In the genomic region with DNA sequence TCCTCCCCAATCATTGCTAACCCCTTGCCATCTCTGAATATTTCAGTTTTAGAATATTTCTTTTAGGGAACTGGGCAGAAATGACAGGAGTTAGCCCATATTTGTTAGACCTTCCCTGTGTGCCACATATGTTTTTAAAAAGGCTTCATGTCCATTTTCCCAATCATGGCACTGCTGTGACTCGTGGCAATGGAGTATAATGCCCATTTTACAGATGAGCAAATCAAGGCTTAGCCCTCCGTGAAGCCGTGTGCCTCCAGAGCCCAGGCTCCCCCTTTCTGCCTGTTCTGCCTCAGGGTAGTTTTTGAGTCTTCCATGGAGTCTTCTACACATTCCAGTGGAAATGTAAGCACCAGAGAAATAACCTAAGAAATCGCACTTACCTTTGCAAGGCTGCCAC, we compare ENCODE assay signal across 22 cellular contexts.
DNase-seq lines count a peak whose midpoint lies in the region; ATAC-seq, FAIRE-seq and TF ChIP-seq lines count a peak whose summit lies in the region.
"Had no signal": no experiment of that assay in that cellular context is flagged by ENCODE, and none has a peak within 500 bp of the region (broad histone marks: within the 10 kb centered on the region; RNA-seq: fewer than 3 reads in every experiment).

No MANE protein-coding gene starts in this region.

- H3K36me3 ChIP-seq in heart left ventricle (no peaks in the 10 kb centered on the region), HepG2 (replicated peaks in 1 of 2; ENCODE audit: control insufficient read depth in 1 of 2, insufficient read depth in 2 of 2, low read length in 2 of 2) (no peaks in the 10 kb centered on the region), right lobe of liver (no peaks in the 10 kb centered on the region)
- H3K36me3 ChIP-seq: BE2C, BLaER1 had no signal

- H3K27ac ChIP-seq in heart left ventricle (no peak overlapping the region), HepG2 (ENCODE audit: extremely low read length, insufficient read depth, low read length) (no peak overlapping the region), right lobe of liver (no peak overlapping the region), caudate nucleus (ENCODE audit: low read depth, low read length) (no peak overlapping the region)
- H3K27ac ChIP-seq: 22Rv1, A549, BLaER1 had no signal

- H3K4me3 ChIP-seq in heart left ventricle (no peak overlapping the region), HepG2 (replicated peaks in 1 of 3; ENCODE audit: insufficient read depth in 1 of 3, low read depth in 2 of 3, low read length in 3 of 3) (no peak overlapping the region), right lobe of liver (no peak overlapping the region)
- H3K4me3 ChIP-seq: A549, BLaER1 had no signal

- H3K4me1 ChIP-seq in heart left ventricle (no peaks in the 10 kb centered on the region), HepG2 (ENCODE audit: insufficient read depth, low read length) (peaks cover 14% of the 10 kb centered on the region; the same call in 1 of the 2 replicates), right lobe of liver (no peaks in the 10 kb centered on the region)
- H3K4me1 ChIP-seq: A549, BE2C, BLaER1, Caco-2 had no signal

- no peaks in the 10 kb centered on the region for H3K9me3 Mint-ChIP-seq in osteocyte (ENCODE audit: unreplicated experiment)
- H3K9me3 Mint-ChIP-seq: CD4-positive, alpha-beta T cell; CD8-positive, alpha-beta T cell had no signal

- peak; percentile 9 for DNase-seq in cardiac septum (ENCODE audit: low spot score)
- DNase-seq in heart left ventricle, result no peak
- DNase-seq in HepG2 (ENCODE audit: low spot score), result no peak
- no peak for DNase-seq in right lobe of liver
- peak; percentile 48 for DNase-seq in osteocyte (ENCODE audit: extremely low spot score, unreplicated experiment)
- DNase-seq in AG20443 (ENCODE audit: low spot score), result no peak
- no peak for DNase-seq in caudate nucleus (lab: John Stamatoyannopoulos, UW)
- DNase-seq: BE2C; C1 segment of cervical spinal cord; Caco-2; Calu3; CD4-positive, alpha-beta T cell; CD8-positive, alpha-beta T cell; DMS79 treated with DMSO at 0.1 percent for 48 hours; GF-D8 had no signal

- H3K4me1 Mint-ChIP-seq in osteocyte (ENCODE audit: unreplicated experiment), result peaks cover 3% of the 10 kb centered on the region

- 91 to 94% (median 92%) methylated on average over 4 of the region's 4 CpGs for WGBS in heart left ventricle, 4 donors
- WGBS in HepG2 (ENCODE audit: low lambda C conversion rate), result 6% methylated on average over 3 of the region's 4 CpGs
- 77% methylated on average over 4 of the region's 4 CpGs for WGBS in right lobe of liver (ENCODE audit: insufficient coverage, low coverage, low lambda C conversion rate, missing lambda C conversion rate)

- TF ChIP-seq CTCF in heart left ventricle (IDR thresholded peaks at IDR 0.05) (no peak), HepG2 (CRISPR knock-in tag; IDR thresholded peaks at IDR 0.05) (no peak), right lobe of liver (IDR thresholded peaks at IDR 0.05) (no peak), osteocyte (IDR thresholded peaks at IDR 0.05) (no peak)

- H3K27me3 ChIP-seq in heart left ventricle (no peaks in the 10 kb centered on the region), HepG2 (ENCODE audit: control insufficient read depth in 1 of 2, insufficient read depth in 2 of 2, low read length in 2 of 2) (peaks cover 0 to 40% of the 10 kb centered on the region in 2 experiments; a peak in 4 of 5 replicates), right lobe of liver (no peaks in the 10 kb centered on the region)
- H3K27me3 ChIP-seq: BE2C, BLaER1 had no signal

- intact Hi-C loops in cardiac septum (cut with DNase I), result no loop called here
- intact Hi-C loops in heart left ventricle (cut with DNase I), result no loop called here
- intact Hi-C loops in HepG2 (cut with micrococcal nuclease; ENCODE audit: unreplicated experiment), result no loop called here
- intact Hi-C loops in right lobe of liver (cut with DNase I), result no loop called here

- ATAC-seq in heart left ventricle (no peak), HepG2 (no peak), right lobe of liver (no peak)
- ATAC-seq: A549; CD8-positive, alpha-beta T cell had no signal

- no peaks in the 10 kb centered on the region for H3K36me3 Mint-ChIP-seq in osteocyte (ENCODE audit: unreplicated experiment)
- H3K36me3 Mint-ChIP-seq: CD8-positive, alpha-beta T cell had no signal

- no peak for TF ChIP-seq RAD21 in HepG2 (CRISPR knock-in tag; IDR thresholded peaks at IDR 0.05)

- H3K79me2 ChIP-seq in HepG2 (ENCODE audit: insufficient read depth, low read length), result no peaks in the 10 kb centered on the region

- TF ChIP-seq EP300 in HepG2 (IDR thresholded peaks at IDR 0.05; ENCODE audit: low read depth in 2 of 2, low read length in 2 of 2) (no peak), HepG2 (CRISPR knock-in tag; IDR thresholded peaks at IDR 0.05; ENCODE audit: borderline replicate concordance) (no peak)

- POLR2A ChIA-PET in HepG2 (lab: Yijun Ruan, JAX), result no interaction called here

- in situ Hi-C loops in HepG2 (cut with HindIII; ENCODE audit: extremely low pct_ligation_motif_present, low pct_unique_long_range_greater_than_20kb), result no loop called here

- H3K9me3 ChIP-seq in heart left ventricle, result no peaks in the 10 kb centered on the region
- H3K9me3 ChIP-seq in HepG2 (ENCODE audit: low read length), result no peaks in the 10 kb centered on the region
- H3K9me3 ChIP-seq in right lobe of liver, result no peaks in the 10 kb centered on the region
- H3K9me3 ChIP-seq: A549, BE2C, BLaER1, Caco-2 had no signal

- no peak for TF ChIP-seq POLR2A in heart left ventricle (IDR thresholded peaks at IDR 0.05)
- TF ChIP-seq POLR2A in HepG2 (IDR thresholded peaks at IDR 0.05; ENCODE audit: insufficient read depth in 1 of 2, low read depth in 2 of 2, low read length in 2 of 2), result no peak
- no peak for TF ChIP-seq POLR2A in right lobe of liver (IDR thresholded peaks at IDR 0.05)

- H3K27me3 Mint-ChIP-seq in osteocyte (ENCODE audit: unreplicated experiment), result no peaks in the 10 kb centered on the region
- H3K27me3 Mint-ChIP-seq: CD4-positive, alpha-beta T cell had no signal

- no peak overlapping the region for H3K9ac ChIP-seq in HepG2 (ENCODE audit: insufficient read depth, low read depth, low read length)
- H3K9ac ChIP-seq: BLaER1 had no signal

- H4K20me1 ChIP-seq in HepG2 (ENCODE audit: insufficient read depth, low read length), result no peaks in the 10 kb centered on the region; the same call in 1 of the 2 replicates
- H4K20me1 ChIP-seq: BLaER1 had no signal

- no peak for FAIRE-seq in HepG2 (lab: Jason Lieb, UNC)
- FAIRE-seq: A549, D721Med, G401.6, GM12891, GM19239 had no signal

- no TSS peak for BruUV-seq in HepG2 (replicated peaks; lab: Mats Ljungman, UMichigan)

- no peak overlapping the region for H2AFZ ChIP-seq in HepG2 (ENCODE audit: low read length)

- H3K4me3 Mint-ChIP-seq in osteocyte (ENCODE audit: unreplicated experiment), result no peak overlapping the region
- H3K4me3 Mint-ChIP-seq: CD4-positive, alpha-beta T cell; CD8-positive, alpha-beta T cell had no signal

- no peak overlapping the region for H3K27ac Mint-ChIP-seq in osteocyte (ENCODE audit: unreplicated experiment)
- H3K27ac Mint-ChIP-seq: CD4-positive, alpha-beta T cell; CD8-positive, alpha-beta T cell had no signal

- H3K4me2 ChIP-seq in HepG2 (ENCODE audit: low read depth, low read length), result no peak overlapping the region
- H3K4me2 ChIP-seq: A549, BLaER1 had no signal

- CTCF ChIA-PET in HepG2 (lab: Yijun Ruan, JAX; ENCODE audit: low intra/inter-chr PET ratio, low total read pairs), result no interaction called here

TF ChIP-seq in HepG2, 621 proteins besides CTCF, POLR2A, EP300 and RAD21:
- TF ChIP-seq CHD2 (IDR thresholded peaks at IDR 0.05; ENCODE audit: low read depth, low read length), result no peak
- TF ChIP-seq RNF2 (conservative IDR thresholded peaks at IDR 0.05; ENCODE audit: low read depth), result no peak
- peak; percentile 75 for TF ChIP-seq ZNF629 (CRISPR knock-in tag; conservative IDR thresholded peaks at IDR 0.05)
- TF ChIP-seq ZSCAN5A (CRISPR knock-in tag; IDR thresholded peaks at IDR 0.05; ENCODE audit: borderline replicate concordance), result no peak
- TF ChIP-seq RXRA (CRISPR knock-in tag; IDR thresholded peaks at IDR 0.05), result no peak
- TF ChIP-seq SAFB2 (CRISPR knock-in tag; IDR thresholded peaks at IDR 0.05; ENCODE audit: borderline replicate concordance, low read depth), result no peak
- TF ChIP-seq GMEB1 (CRISPR knock-in tag; IDR thresholded peaks at IDR 0.05; ENCODE audit: borderline replicate concordance), result no peak
- no peak for TF ChIP-seq ZNF33A (CRISPR knock-in tag; IDR thresholded peaks at IDR 0.05; ENCODE audit: borderline replicate concordance)
- TF ChIP-seq ZNF556 (CRISPR knock-in tag; IDR thresholded peaks at IDR 0.05; ENCODE audit: borderline replicate concordance), result no peak

Comparison
In these comparisons a context has a peak if more than half of its experiments do, and no peak if none do; other contexts are left out.
1. DNase-seq: peak in cardiac septum (single experiment) and osteocyte (single experiment); none in heart left ventricle (0 of 5), HepG2 (single experiment), right lobe of liver (0 of 3), AG20443 (single experiment) and caudate nucleus (0 of 61).